ENCODE assay signal across 1 cellular context in the genomic region with DNA sequence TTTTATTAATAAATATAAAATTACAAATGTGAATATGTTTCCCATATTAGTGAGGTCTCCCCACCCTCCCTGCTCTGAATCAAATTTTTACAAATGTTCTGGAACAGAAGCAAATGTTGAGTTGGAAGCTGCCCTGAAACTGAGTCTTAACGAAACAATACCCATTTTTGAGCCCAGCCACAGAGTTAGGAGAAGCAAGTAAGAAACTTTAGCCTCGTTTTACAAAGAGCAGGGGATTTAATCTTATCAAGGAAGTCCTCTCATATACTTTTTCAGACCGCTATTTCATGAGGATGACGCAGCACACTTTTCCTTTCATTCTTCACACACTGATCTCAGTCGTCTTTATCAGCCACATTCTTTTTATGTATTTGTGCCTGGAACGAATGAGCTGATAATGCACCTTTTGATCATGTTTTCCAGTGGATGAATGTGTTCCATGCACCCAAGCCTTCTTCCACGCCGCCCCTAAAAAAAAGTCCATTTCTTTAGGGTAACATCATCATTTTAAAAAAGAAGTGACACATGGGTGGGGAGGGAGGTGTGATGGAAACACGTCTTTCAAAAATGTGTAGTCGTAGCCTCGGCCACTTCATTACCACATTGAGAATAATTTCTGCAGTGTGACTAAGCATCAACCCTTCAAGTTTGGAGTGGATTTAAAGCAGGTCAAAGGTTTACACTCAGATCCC.
TF ChIP-seq lines count a peak whose summit lies in the region.

No MANE protein-coding gene starts in this region.

TF ChIP-seq in K562, 482 proteins besides CTCF, POLR2A, EP300 and RAD21 (continued from another document and continues in another):
- TF ChIP-seq, protein P1, sequence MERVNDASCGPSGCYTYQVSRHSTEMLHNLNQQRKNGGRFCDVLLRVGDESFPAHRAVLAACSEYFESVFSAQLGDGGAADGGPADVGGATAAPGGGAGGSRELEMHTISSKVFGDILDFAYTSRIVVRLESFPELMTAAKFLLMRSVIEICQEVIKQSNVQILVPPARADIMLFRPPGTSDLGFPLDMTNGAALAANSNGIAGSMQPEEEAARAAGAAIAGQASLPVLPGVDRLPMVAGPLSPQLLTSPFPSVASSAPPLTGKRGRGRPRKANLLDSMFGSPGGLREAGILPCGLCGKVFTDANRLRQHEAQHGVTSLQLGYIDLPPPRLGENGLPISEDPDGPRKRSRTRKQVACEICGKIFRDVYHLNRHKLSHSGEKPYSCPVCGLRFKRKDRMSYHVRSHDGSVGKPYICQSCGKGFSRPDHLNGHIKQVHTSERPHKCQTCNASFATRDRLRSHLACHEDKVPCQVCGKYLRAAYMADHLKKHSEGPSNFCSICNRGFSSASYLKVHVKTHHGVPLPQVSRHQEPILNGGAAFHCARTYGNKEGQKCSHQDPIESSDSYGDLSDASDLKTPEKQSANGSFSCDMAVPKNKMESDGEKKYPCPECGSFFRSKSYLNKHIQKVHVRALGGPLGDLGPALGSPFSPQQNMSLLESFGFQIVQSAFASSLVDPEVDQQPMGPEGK (CRISPR knock-in tag; IDR thresholded peaks at IDR 0.05; ENCODE audit: borderline replicate concordance) = no peak
- TF ChIP-seq FOXA3 (CRISPR knock-in tag; conservative IDR thresholded peaks at IDR 0.05 in 1 of 2, IDR thresholded peaks at IDR 0.05 in 1 of 2) (0 out of 4 replicates have a peak, but pooled peaks of 1 of the 2 experiments have one; percentile 17), RCOR1 (IDR thresholded peaks at IDR 0.05; ENCODE audit: borderline replicate concordance in 1 of 2, low read depth in 2 of 2, low read length in 2 of 2) (peak; percentile 13 to 74; a peak in 2 of 4 replicates), BCOR (IDR thresholded peaks at IDR 0.05) (no peak), HMGN3 (IDR thresholded peaks at IDR 0.05; ENCODE audit: borderline replicate concordance, extremely low read depth, insufficient read length, low read depth, low read length) (no peak), WHSC1 (IDR thresholded peaks at IDR 0.05; ENCODE audit: low read length) (no peak), DIDO1 (tag; IDR thresholded peaks at IDR 0.05; ENCODE audit: low read depth) (no peak), JUN (IDR thresholded peaks at IDR 0.05; ENCODE audit: borderline replicate concordance, low read depth, low read length) (no peak), JUN (CRISPR knock-in tag; IDR thresholded peaks at IDR 0.05; ENCODE audit: borderline replicate concordance) (peak; percentile 84; the same call in 1 of the 2 replicates), ZNF764 (CRISPR knock-in tag; IDR thresholded peaks at IDR 0.05; ENCODE audit: low read depth) (no peak), ADNP (tag; IDR thresholded peaks at IDR 0.05) (peak; percentile 76), FOXO4 (CRISPR knock-in tag; IDR thresholded peaks at IDR 0.05) (no peak), TCF7 (IDR thresholded peaks at IDR 0.05; ENCODE audit: borderline replicate concordance) (0 out of 2 replicates have a peak, but pooled peaks have one; percentile 30), EWSR1 (IDR thresholded peaks at IDR 0.05; ENCODE audit: borderline replicate concordance, low read depth, partially characterized antibody) (no peak), ZNF23 (CRISPR knock-in tag; IDR thresholded peaks at IDR 0.05) (peak; percentile 63; the same call in 1 of the 2 replicates), ZNF212 (CRISPR knock-in tag; IDR thresholded peaks at IDR 0.05) (0 out of 2 replicates have a peak, but pooled peaks have one; percentile 13), SNRNP70 (optimal IDR thresholded peaks at IDR 0.05; ENCODE audit: low read depth, low read length) (no peak), ZNF717 (CRISPR knock-in tag; IDR thresholded peaks at IDR 0.05) (no peak), GTF2E2 (tag; IDR thresholded peaks at IDR 0.05) (peak; percentile 67), SMARCA5 (IDR thresholded peaks at IDR 0.05) (no peak), TAF1 (IDR thresholded peaks at IDR 0.05; ENCODE audit: control insufficient read depth, extremely low read depth, insufficient read depth, low read length, severe bottlenecking) (no peak), RBM34 (IDR thresholded peaks at IDR 0.05; ENCODE audit: borderline replicate concordance, insufficient read depth, low read length) (no peak), ZNF512 (tag; IDR thresholded peaks at IDR 0.05) (no peak), ZNF253 (CRISPR knock-in tag; conservative IDR thresholded peaks at IDR 0.05) (no peak), JUND (IDR thresholded peaks at IDR 0.05; ENCODE audit: borderline replicate concordance, low read depth, low read length) (peak; percentile 77), JUND (tag; IDR thresholded peaks at IDR 0.05; ENCODE audit: borderline replicate concordance, low read depth, low read length) (peak; percentile 53; the same call in 1 of the 3 replicates), POLR3A (IDR thresholded peaks at IDR 0.05; ENCODE audit: borderline replicate concordance, extremely low read depth, insufficient read depth, insufficient read length) (no peak), SMARCE1 (IDR thresholded peaks at IDR 0.05) (peak; percentile 86), STAG1 (CRISPR knock-in tag; IDR thresholded peaks at IDR 0.05; ENCODE audit: borderline replicate concordance) (no peak), SREBF2 (CRISPR knock-in tag; IDR thresholded peaks at IDR 0.05) (no peak), COPS2 (conservative IDR thresholded peaks at IDR 0.05) (no peak), FOXK1 (CRISPR knock-in tag; IDR thresholded peaks at IDR 0.05; ENCODE audit: borderline replicate concordance) (no peak), MTA3 (IDR thresholded peaks at IDR 0.05; ENCODE audit: borderline replicate concordance) (peak; percentile 60; the same call in 1 of the 2 replicates), PYGO2 (tag; IDR thresholded peaks at IDR 0.05) (no peak), ZNF311 (CRISPR knock-in tag; IDR thresholded peaks at IDR 0.05) (no peak), CBX2 (IDR thresholded peaks at IDR 0.05; ENCODE audit: insufficient read depth, low read length, poor library complexity, severe bottlenecking) (no peak), ZBTB12 (CRISPR knock-in tag; IDR thresholded peaks at IDR 0.05) (no peak), ZNF165 (CRISPR knock-in tag; IDR thresholded peaks at IDR 0.05; ENCODE audit: borderline replicate concordance) (no peak), PRPF4 (IDR thresholded peaks at IDR 0.05; ENCODE audit: insufficient read depth, low read depth, low read length, poor library complexity, severe bottlenecking) (no peak), ZNF766 (CRISPR knock-in tag; conservative IDR thresholded peaks at IDR 0.05) (0 out of 2 replicates have a peak, but pooled peaks have one; percentile 44)
- TF ChIP-seq, protein P2, sequence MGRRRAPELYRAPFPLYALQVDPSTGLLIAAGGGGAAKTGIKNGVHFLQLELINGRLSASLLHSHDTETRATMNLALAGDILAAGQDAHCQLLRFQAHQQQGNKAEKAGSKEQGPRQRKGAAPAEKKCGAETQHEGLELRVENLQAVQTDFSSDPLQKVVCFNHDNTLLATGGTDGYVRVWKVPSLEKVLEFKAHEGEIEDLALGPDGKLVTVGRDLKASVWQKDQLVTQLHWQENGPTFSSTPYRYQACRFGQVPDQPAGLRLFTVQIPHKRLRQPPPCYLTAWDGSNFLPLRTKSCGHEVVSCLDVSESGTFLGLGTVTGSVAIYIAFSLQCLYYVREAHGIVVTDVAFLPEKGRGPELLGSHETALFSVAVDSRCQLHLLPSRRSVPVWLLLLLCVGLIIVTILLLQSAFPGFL (CRISPR knock-in tag; IDR thresholded peaks at IDR 0.05) = 0 out of 2 replicates have a peak, but pooled peaks have one; percentile 52
- TF ChIP-seq, protein P3, sequence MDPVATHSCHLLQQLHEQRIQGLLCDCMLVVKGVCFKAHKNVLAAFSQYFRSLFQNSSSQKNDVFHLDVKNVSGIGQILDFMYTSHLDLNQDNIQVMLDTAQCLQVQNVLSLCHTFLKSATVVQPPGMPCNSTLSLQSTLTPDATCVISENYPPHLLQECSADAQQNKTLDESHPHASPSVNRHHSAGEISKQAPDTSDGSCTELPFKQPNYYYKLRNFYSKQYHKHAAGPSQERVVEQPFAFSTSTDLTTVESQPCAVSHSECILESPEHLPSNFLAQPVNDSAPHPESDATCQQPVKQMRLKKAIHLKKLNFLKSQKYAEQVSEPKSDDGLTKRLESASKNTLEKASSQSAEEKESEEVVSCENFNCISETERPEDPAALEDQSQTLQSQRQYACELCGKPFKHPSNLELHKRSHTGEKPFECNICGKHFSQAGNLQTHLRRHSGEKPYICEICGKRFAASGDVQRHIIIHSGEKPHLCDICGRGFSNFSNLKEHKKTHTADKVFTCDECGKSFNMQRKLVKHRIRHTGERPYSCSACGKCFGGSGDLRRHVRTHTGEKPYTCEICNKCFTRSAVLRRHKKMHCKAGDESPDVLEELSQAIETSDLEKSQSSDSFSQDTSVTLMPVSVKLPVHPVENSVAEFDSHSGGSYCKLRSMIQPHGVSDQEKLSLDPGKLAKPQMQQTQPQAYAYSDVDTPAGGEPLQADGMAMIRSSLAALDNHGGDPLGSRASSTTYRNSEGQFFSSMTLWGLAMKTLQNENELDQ (CRISPR knock-in tag; IDR thresholded peaks at IDR 0.05; ENCODE audit: borderline replicate concordance) = no peak
- TF ChIP-seq, protein P4, sequence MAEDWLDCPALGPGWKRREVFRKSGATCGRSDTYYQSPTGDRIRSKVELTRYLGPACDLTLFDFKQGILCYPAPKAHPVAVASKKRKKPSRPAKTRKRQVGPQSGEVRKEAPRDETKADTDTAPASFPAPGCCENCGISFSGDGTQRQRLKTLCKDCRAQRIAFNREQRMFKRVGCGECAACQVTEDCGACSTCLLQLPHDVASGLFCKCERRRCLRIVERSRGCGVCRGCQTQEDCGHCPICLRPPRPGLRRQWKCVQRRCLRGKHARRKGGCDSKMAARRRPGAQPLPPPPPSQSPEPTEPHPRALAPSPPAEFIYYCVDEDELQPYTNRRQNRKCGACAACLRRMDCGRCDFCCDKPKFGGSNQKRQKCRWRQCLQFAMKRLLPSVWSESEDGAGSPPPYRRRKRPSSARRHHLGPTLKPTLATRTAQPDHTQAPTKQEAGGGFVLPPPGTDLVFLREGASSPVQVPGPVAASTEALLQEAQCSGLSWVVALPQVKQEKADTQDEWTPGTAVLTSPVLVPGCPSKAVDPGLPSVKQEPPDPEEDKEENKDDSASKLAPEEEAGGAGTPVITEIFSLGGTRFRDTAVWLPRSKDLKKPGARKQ (CRISPR knock-in tag; IDR thresholded peaks at IDR 0.05) = no peak
- TF ChIP-seq, protein P5, sequence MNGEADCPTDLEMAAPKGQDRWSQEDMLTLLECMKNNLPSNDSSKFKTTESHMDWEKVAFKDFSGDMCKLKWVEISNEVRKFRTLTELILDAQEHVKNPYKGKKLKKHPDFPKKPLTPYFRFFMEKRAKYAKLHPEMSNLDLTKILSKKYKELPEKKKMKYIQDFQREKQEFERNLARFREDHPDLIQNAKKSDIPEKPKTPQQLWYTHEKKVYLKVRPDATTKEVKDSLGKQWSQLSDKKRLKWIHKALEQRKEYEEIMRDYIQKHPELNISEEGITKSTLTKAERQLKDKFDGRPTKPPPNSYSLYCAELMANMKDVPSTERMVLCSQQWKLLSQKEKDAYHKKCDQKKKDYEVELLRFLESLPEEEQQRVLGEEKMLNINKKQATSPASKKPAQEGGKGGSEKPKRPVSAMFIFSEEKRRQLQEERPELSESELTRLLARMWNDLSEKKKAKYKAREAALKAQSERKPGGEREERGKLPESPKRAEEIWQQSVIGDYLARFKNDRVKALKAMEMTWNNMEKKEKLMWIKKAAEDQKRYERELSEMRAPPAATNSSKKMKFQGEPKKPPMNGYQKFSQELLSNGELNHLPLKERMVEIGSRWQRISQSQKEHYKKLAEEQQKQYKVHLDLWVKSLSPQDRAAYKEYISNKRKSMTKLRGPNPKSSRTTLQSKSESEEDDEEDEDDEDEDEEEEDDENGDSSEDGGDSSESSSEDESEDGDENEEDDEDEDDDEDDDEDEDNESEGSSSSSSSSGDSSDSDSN (IDR thresholded peaks at IDR 0.05; ENCODE audit: borderline replicate concordance in 1 of 2, low read depth in 2 of 2, low read length in 2 of 2) = no peak
